In the genomic region with DNA sequence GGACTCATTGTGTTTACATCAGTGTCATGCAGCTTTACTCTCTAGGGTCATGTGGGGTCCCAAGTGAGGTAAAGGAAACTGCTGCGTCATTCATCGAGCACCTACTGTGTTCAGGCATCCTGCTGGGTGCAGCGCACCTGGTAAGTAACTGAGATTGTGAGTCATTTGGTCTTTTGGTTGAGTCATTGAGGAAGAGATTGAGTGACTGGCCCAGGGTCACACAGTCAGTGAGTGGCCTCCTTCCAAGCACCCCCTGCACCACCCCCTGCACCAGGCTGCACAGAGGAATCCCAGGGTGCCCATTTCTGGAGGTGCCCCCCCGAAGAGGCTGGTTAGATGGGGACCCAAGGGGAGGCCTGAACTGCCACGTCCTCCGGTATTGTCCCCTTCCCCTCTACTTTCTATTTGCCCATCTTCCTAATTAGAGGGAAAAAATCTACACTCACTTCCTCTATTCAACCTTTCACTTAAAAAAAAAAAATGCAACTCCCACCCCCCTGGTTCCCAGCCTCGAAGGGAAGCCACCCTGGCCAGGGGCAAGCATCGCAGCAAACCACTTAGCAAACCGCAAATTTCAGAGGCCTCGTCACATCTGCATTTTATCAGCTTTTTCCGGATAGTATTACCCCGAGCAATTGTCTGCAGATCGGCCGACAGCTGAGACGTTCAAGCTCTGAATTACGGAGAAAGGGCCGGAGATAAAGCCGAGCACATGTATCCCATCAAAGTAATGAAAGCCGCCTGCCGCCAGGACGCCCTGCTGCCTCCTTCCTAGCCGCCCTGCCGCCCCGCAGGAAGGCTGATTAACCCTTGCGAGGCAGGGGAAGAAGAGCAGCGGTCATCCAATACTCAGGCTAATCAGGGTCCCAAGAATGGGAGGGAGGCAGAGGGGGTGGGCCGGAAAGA, we compare ENCODE assay signal across 2 cellular contexts.
A peak's percentile ranks its signal among the peaks of the same experiment; 100 is the strongest.
TF ChIP-seq lines count a peak whose summit lies in the region.

No MANE protein-coding gene starts in this region.

TF ChIP-seq in Ishikawa, 13 proteins besides CTCF, POLR2A, EP300 and RAD21 (continued from another document):
- no peak for TF ChIP-seq REST (IDR thresholded peaks at IDR 0.05; ENCODE audit: low read depth)

TF ChIP-seq in GM12878, 131 proteins besides CTCF, POLR2A, EP300 and RAD21 (continued from another document and continues in another):
- TF ChIP-seq, protein P1, sequence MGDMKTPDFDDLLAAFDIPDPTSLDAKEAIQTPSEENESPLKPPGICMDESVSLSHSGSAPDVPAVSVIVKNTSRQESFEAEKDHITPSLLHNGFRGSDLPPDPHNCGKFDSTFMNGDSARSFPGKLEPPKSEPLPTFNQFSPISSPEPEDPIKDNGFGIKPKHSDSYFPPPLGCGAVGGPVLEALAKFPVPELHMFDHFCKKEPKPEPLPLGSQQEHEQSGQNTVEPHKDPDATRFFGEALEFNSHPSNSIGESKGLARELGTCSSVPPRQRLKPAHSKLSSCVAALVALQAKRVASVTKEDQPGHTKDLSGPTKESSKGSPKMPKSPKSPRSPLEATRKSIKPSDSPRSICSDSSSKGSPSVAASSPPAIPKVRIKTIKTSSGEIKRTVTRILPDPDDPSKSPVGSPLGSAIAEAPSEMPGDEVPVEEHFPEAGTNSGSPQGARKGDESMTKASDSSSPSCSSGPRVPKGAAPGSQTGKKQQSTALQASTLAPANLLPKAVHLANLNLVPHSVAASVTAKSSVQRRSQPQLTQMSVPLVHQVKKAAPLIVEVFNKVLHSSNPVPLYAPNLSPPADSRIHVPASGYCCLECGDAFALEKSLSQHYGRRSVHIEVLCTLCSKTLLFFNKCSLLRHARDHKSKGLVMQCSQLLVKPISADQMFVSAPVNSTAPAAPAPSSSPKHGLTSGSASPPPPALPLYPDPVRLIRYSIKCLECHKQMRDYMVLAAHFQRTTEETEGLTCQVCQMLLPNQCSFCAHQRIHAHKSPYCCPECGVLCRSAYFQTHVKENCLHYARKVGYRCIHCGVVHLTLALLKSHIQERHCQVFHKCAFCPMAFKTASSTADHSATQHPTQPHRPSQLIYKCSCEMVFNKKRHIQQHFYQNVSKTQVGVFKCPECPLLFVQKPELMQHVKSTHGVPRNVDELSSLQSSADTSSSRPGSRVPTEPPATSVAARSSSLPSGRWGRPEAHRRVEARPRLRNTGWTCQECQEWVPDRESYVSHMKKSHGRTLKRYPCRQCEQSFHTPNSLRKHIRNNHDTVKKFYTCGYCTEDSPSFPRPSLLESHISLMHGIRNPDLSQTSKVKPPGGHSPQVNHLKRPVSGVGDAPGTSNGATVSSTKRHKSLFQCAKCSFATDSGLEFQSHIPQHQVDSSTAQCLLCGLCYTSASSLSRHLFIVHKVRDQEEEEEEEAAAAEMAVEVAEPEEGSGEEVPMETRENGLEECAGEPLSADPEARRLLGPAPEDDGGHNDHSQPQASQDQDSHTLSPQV (IDR thresholded peaks at IDR 0.05): no peak
- peak; percentile 84 for TF ChIP-seq SPI1 (IDR thresholded peaks at IDR 0.05; ENCODE audit: borderline replicate concordance, insufficient read depth, low read depth, low read length)
- TF ChIP-seq SUPT20H (IDR thresholded peaks at IDR 0.05; ENCODE audit: borderline replicate concordance, control insufficient read depth, low read depth, low read length): no peak
- TF ChIP-seq NR2C2 (IDR thresholded peaks at IDR 0.05; ENCODE audit: borderline replicate concordance, control insufficient read depth, insufficient read length, low read depth): no peak
- TF ChIP-seq E4F1 (IDR thresholded peaks at IDR 0.05; ENCODE audit: borderline replicate concordance, partially characterized antibody): no peak
- TF ChIP-seq, protein P2, sequence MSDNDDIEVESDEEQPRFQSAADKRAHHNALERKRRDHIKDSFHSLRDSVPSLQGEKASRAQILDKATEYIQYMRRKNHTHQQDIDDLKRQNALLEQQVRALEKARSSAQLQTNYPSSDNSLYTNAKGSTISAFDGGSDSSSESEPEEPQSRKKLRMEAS (IDR thresholded peaks at IDR 0.05; ENCODE audit: low read depth, low read length): no peak
- peak; percentile 92 for TF ChIP-seq PKNOX1 (IDR thresholded peaks at IDR 0.05)
- no peak for TF ChIP-seq ZNF24 (IDR thresholded peaks at IDR 0.05)
- TF ChIP-seq, protein P3, sequence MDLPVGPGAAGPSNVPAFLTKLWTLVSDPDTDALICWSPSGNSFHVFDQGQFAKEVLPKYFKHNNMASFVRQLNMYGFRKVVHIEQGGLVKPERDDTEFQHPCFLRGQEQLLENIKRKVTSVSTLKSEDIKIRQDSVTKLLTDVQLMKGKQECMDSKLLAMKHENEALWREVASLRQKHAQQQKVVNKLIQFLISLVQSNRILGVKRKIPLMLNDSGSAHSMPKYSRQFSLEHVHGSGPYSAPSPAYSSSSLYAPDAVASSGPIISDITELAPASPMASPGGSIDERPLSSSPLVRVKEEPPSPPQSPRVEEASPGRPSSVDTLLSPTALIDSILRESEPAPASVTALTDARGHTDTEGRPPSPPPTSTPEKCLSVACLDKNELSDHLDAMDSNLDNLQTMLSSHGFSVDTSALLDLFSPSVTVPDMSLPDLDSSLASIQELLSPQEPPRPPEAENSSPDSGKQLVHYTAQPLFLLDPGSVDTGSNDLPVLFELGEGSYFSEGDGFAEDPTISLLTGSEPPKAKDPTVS (IDR thresholded peaks at IDR 0.05; ENCODE audit: low read depth, low read length): no peak
- peak in 1 of 2 experiments; percentile 32; a peak in 1 of 4 replicates for TF ChIP-seq BHLHE40 (IDR thresholded peaks at IDR 0.05; ENCODE audit: borderline replicate concordance in 1 of 2, low read depth in 2 of 2, low read length in 1 of 2)
- TF ChIP-seq FOS (IDR thresholded peaks at IDR 0.05; ENCODE audit: borderline replicate concordance, extremely low read depth, insufficient read length): no peak
- TF ChIP-seq CREB1 (IDR thresholded peaks at IDR 0.05; ENCODE audit: low read depth): peak; percentile 89
- TF ChIP-seq CUX1 (IDR thresholded peaks at IDR 0.05; ENCODE audit: insufficient replicate concordance, low read depth, low read length): no peak
- TF ChIP-seq, protein P4, sequence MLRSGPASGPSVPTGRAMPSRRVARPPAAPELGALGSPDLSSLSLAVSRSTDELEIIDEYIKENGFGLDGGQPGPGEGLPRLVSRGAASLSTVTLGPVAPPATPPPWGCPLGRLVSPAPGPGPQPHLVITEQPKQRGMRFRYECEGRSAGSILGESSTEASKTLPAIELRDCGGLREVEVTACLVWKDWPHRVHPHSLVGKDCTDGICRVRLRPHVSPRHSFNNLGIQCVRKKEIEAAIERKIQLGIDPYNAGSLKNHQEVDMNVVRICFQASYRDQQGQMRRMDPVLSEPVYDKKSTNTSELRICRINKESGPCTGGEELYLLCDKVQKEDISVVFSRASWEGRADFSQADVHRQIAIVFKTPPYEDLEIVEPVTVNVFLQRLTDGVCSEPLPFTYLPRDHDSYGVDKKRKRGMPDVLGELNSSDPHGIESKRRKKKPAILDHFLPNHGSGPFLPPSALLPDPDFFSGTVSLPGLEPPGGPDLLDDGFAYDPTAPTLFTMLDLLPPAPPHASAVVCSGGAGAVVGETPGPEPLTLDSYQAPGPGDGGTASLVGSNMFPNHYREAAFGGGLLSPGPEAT (IDR thresholded peaks at IDR 0.05; ENCODE audit: low read depth): 0 out of 2 replicates have a peak, but pooled peaks have one; percentile 35
- TF ChIP-seq TAF1 (IDR thresholded peaks at IDR 0.05; ENCODE audit: borderline replicate concordance, low read depth, low read length): no peak
- no peak for TF ChIP-seq LARP7 (IDR thresholded peaks at IDR 0.05)
- no peak for TF ChIP-seq KDM1A (IDR thresholded peaks at IDR 0.05; ENCODE audit: borderline replicate concordance)
- no peak for TF ChIP-seq RBBP5 (conservative IDR thresholded peaks at IDR 0.05)
- TF ChIP-seq CREM (IDR thresholded peaks at IDR 0.05; ENCODE audit: low read depth): peak; percentile 89
- no peak for TF ChIP-seq HDAC6 (IDR thresholded peaks at IDR 0.05; ENCODE audit: unreplicated experiment)
- TF ChIP-seq SRF (IDR thresholded peaks at IDR 0.05; ENCODE audit: low read depth in 2 of 2, low read length in 2 of 2): no peak
- no peak for TF ChIP-seq KLF5 (IDR thresholded peaks at IDR 0.05; ENCODE audit: partially characterized antibody)
- no peak for TF ChIP-seq SMC3 (IDR thresholded peaks at IDR 0.05; ENCODE audit: borderline replicate concordance, low read length)
- no peak for TF ChIP-seq SREBF2 (IDR thresholded peaks at IDR 0.05; ENCODE audit: low read length)
- peak; percentile 99 for TF ChIP-seq TCF3 (IDR thresholded peaks at IDR 0.05; ENCODE audit: borderline replicate concordance, insufficient read depth, low read depth, low read length)
- no peak for TF ChIP-seq ZNF622 (IDR thresholded peaks at IDR 0.05)
- no peak for TF ChIP-seq SMAD1 (IDR thresholded peaks at IDR 0.05; ENCODE audit: low read depth, partially characterized antibody)
- TF ChIP-seq, protein P5, sequence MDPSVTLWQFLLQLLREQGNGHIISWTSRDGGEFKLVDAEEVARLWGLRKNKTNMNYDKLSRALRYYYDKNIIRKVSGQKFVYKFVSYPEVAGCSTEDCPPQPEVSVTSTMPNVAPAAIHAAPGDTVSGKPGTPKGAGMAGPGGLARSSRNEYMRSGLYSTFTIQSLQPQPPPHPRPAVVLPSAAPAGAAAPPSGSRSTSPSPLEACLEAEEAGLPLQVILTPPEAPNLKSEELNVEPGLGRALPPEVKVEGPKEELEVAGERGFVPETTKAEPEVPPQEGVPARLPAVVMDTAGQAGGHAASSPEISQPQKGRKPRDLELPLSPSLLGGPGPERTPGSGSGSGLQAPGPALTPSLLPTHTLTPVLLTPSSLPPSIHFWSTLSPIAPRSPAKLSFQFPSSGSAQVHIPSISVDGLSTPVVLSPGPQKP (IDR thresholded peaks at IDR 0.05; ENCODE audit: low read depth, low read length): no peak
- TF ChIP-seq TBL1XR1 (IDR thresholded peaks at IDR 0.05; ENCODE audit: low read depth, low read length): no peak
- TF ChIP-seq CHD4 (IDR thresholded peaks at IDR 0.05): no peak
- TF ChIP-seq MTA3 (IDR thresholded peaks at IDR 0.05; ENCODE audit: borderline replicate concordance, low read length): no peak
- peak; percentile 90 for TF ChIP-seq BACH1 (IDR thresholded peaks at IDR 0.05; ENCODE audit: borderline replicate concordance)
- peak; percentile 71; the same call in 1 of the 2 replicates for TF ChIP-seq ZBED1 (IDR thresholded peaks at IDR 0.05; ENCODE audit: borderline replicate concordance)
- no peak for TF ChIP-seq SREBF1 (IDR thresholded peaks at IDR 0.05; ENCODE audit: low read length)
- TF ChIP-seq MYB (IDR thresholded peaks at IDR 0.05; ENCODE audit: borderline replicate concordance, low read depth, low read length): no peak
- TF ChIP-seq, protein P6, sequence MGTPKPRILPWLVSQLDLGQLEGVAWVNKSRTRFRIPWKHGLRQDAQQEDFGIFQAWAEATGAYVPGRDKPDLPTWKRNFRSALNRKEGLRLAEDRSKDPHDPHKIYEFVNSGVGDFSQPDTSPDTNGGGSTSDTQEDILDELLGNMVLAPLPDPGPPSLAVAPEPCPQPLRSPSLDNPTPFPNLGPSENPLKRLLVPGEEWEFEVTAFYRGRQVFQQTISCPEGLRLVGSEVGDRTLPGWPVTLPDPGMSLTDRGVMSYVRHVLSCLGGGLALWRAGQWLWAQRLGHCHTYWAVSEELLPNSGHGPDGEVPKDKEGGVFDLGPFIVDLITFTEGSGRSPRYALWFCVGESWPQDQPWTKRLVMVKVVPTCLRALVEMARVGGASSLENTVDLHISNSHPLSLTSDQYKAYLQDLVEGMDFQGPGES (IDR thresholded peaks at IDR 0.05): no peak
